25 cellular contexts compared by ENCODE assay signal in the genomic region with DNA sequence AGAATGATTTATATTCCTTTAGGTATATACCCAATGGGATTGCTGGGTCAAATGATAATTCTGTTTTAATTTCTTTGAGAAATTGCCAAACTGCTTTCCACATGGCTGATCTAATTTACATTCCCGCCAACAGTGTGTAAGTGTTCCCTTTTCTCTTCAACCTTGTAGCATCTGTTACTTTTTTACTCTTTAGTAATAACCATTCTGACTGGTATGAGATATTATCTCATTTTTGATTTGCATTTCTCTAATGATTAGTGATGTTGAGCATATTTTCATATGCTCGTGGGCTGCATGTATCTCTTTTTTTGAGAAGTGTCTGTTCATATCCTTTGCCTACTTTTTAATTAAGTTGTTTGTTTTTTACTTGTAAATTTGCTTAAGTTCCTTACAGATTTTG.
DNase-seq lines count a peak whose midpoint lies in the region; ATAC-seq and TF ChIP-seq lines count a peak whose summit lies in the region.
"Had no signal": no experiment of that assay in that cellular context is flagged by ENCODE, and none has a peak within 500 bp of the region (broad histone marks: within the 10 kb centered on the region; RNA-seq: fewer than 3 reads in every experiment).

No MANE protein-coding gene starts in this region.

- H3K27ac Mint-ChIP-seq in CD4-positive, alpha-beta T cell, result no peak overlapping the region
- H3K27ac Mint-ChIP-seq in activated T-helper 17 cell treated with anti-CD3 and anti-CD28 coated beads, Interleukin-2, amount 50 U/mL, for 72 hours, result no peak overlapping the region
- H3K27ac Mint-ChIP-seq: CD14-positive monocyte; CD4-positive, alpha-beta memory T cell had no signal

- no peak overlapping the region for H3K4me3 ChIP-seq in SK-N-SH (ENCODE audit: low read depth in 2 of 2, low read length in 1 of 2)
- H3K4me3 ChIP-seq: A549; BLaER1 treated with 17β-estradiol and CSF1 and Interleukin-3, amounts not matched to agents 10 nM and 100 nM; GM12878; GM23248 had no signal

- 42% methylated on average over 2 of the region's 2 CpGs for WGBS in SK-N-SH (ENCODE audit: low lambda C conversion rate)

- TF ChIP-seq CTCF in SK-N-SH (IDR thresholded peaks at IDR 0.05), result no peak
- TF ChIP-seq CTCF in CD4-positive, alpha-beta T cell (IDR thresholded peaks at IDR 0.05), result no peak

- POLR2A ChIA-PET in SK-N-SH (lab: Yijun Ruan, JAX), result no interaction called here
- POLR2A ChIA-PET in CD4-positive, alpha-beta T cell (lab: Charles Lee), result no interaction called here

- intact Hi-C loops in CD4-positive, alpha-beta T cell (cut with DNase I, micrococcal nuclease), result no loop called here

- peak; percentile 62 for DNase-seq in DMS 273 (lab: John Stamatoyannopoulos, UW; ENCODE audit: unreplicated experiment)
- DNase-seq in NCI-H446 treated with DMSO at 0.1 percent for 48 hours (lab: John Stamatoyannopoulos, UW), result peak; percentile 30
- DNase-seq in NCI-H526 (lab: John Stamatoyannopoulos, UW), result peak; percentile 18 to 22
- DNase-seq in SK-N-SH, result no peak
- no peak for DNase-seq in left lobe of liver (ENCODE audit: low spot score)
- no peak for DNase-seq in pons (ENCODE audit: low spot score)
- DNase-seq in CD4-positive, alpha-beta T cell, result no peak
- DNase-seq: 8988T; ACHN; AML-193; BE2C; Calu3; CD4-positive, alpha-beta memory T cell; COR-L47; DMS79; EL; GDM1; GM23248; H7; HCEC 1CT had no signal

- H4K20me1 ChIP-seq in SK-N-SH (ENCODE audit: insufficient read depth), result no peaks in the 10 kb centered on the region
- H4K20me1 ChIP-seq: BLaER1 treated with 17β-estradiol and CSF1 and Interleukin-3, amounts not matched to agents 10 nM and 100 nM had no signal

- peaks cover 0 to 6% of the 10 kb centered on the region in 2 experiments; a peak in 2 of 4 replicates for H3K4me1 ChIP-seq in SK-N-SH (ENCODE audit: control insufficient read depth in 1 of 2, insufficient read depth in 2 of 2, low read depth in 1 of 2, low read length in 1 of 2)

- H3K27ac ChIP-seq in SK-N-SH (ENCODE audit: low read depth in 2 of 2, low read length in 1 of 2), result no peak overlapping the region
- H3K27ac ChIP-seq in CD4-positive, alpha-beta T cell (ENCODE audit: low read depth, low read length), result no peak overlapping the region
- H3K27ac ChIP-seq: A549; BLaER1 treated with 17β-estradiol and CSF1 and Interleukin-3, amounts not matched to agents 10 nM and 100 nM; GM23248 had no signal

- H3K27me3 Mint-ChIP-seq in CD4-positive, alpha-beta T cell, result no peaks in the 10 kb centered on the region
- H3K27me3 Mint-ChIP-seq in activated T-helper 17 cell treated with anti-CD3 and anti-CD28 coated beads, Interleukin-2, amount 50 U/mL, for 72 hours, result no peaks in the 10 kb centered on the region
- H3K27me3 Mint-ChIP-seq: CD4-positive, alpha-beta memory T cell had no signal

- no peaks in the 10 kb centered on the region for H3K36me3 ChIP-seq in SK-N-SH (replicated peaks in 1 of 2; ENCODE audit: control insufficient read depth in 1 of 2, insufficient read depth in 2 of 2, low read length in 1 of 2)
- H3K36me3 ChIP-seq: BE2C; BLaER1 treated with 17β-estradiol and CSF1 and Interleukin-3, amounts not matched to agents 10 nM and 100 nM had no signal

- ATAC-seq in left lobe of liver, result no peak
- ATAC-seq in CD4-positive, alpha-beta T cell (ENCODE audit: poor library complexity), result no peak
- ATAC-seq in activated T-helper 17 cell treated with anti-CD3 and anti-CD28 coated beads, Interleukin-2, amount 50 U/mL, for 72 hours (replicated peaks), result no peak
- ATAC-seq: A549, GM12878 had no signal

- no peaks in the 10 kb centered on the region for H3K36me3 Mint-ChIP-seq in CD4-positive, alpha-beta T cell (ENCODE audit: low read depth)
- no peaks in the 10 kb centered on the region for H3K36me3 Mint-ChIP-seq in activated T-helper 17 cell treated with anti-CD3 and anti-CD28 coated beads, Interleukin-2, amount 50 U/mL, for 72 hours (ENCODE audit: low read depth)
- H3K36me3 Mint-ChIP-seq: CD14-positive monocyte; CD4-positive, alpha-beta memory T cell had no signal

- H3F3A ChIP-seq in SK-N-SH (replicated peaks; ENCODE audit: insufficient read depth), result peaks cover 4% of the 10 kb centered on the region

- TF ChIP-seq EP300 in SK-N-SH (IDR thresholded peaks at IDR 0.05; ENCODE audit: borderline replicate concordance in 1 of 2, low read depth in 1 of 2, low read length in 1 of 2), result peak; percentile 37 to 51; a peak in 2 of 4 replicates

- H3K4me2 ChIP-seq in SK-N-SH, result no peak overlapping the region
- H3K4me2 ChIP-seq: A549; BLaER1 treated with 17β-estradiol and CSF1 and Interleukin-3, amounts not matched to agents 10 nM and 100 nM had no signal

- H3K9me2 ChIP-seq in SK-N-SH, result no peaks in the 10 kb centered on the region

- H3K4me1 Mint-ChIP-seq in CD4-positive, alpha-beta T cell (ENCODE audit: low read depth), result no peaks in the 10 kb centered on the region
- no peaks in the 10 kb centered on the region for H3K4me1 Mint-ChIP-seq in activated T-helper 17 cell treated with anti-CD3 and anti-CD28 coated beads, Interleukin-2, amount 50 U/mL, for 72 hours
- H3K4me1 Mint-ChIP-seq: CD14-positive monocyte; CD4-positive, alpha-beta memory T cell had no signal

- no peaks in the 10 kb centered on the region for H3K27me3 ChIP-seq in SK-N-SH (ENCODE audit: insufficient read depth)
- no peaks in the 10 kb centered on the region for H3K27me3 ChIP-seq in CD4-positive, alpha-beta T cell (ENCODE audit: control insufficient read depth, insufficient read depth, low read length)
- H3K27me3 ChIP-seq: BE2C; BLaER1 treated with 17β-estradiol and CSF1 and Interleukin-3, amounts not matched to agents 10 nM and 100 nM had no signal

- H3K9ac ChIP-seq in SK-N-SH, result no peak overlapping the region
- H3K9ac ChIP-seq: BLaER1 treated with 17β-estradiol and CSF1 and Interleukin-3, amounts not matched to agents 10 nM and 100 nM; GM23248 had no signal

- CTCF ChIA-PET in SK-N-SH (lab: Yijun Ruan, JAX), result interaction anchor here (1.7 kb wide), 1 partner anchor 22 kb away, joined by 4 read pairs; no protein-coding TSS in a partner anchor
- CTCF ChIA-PET in CD4-positive, alpha-beta T cell (lab: Charles Lee), result no interaction called here

- peaks cover 9% of the 10 kb centered on the region for H3K9me3 Mint-ChIP-seq in CD4-positive, alpha-beta T cell
- H3K9me3 Mint-ChIP-seq in activated T-helper 17 cell treated with anti-CD3 and anti-CD28 coated beads, Interleukin-2, amount 50 U/mL, for 72 hours, result peaks cover 7% of the 10 kb centered on the region

- H3K4me3 Mint-ChIP-seq in CD4-positive, alpha-beta T cell, result no peak overlapping the region
- no peak overlapping the region for H3K4me3 Mint-ChIP-seq in activated T-helper 17 cell treated with anti-CD3 and anti-CD28 coated beads, Interleukin-2, amount 50 U/mL, for 72 hours
- H3K4me3 Mint-ChIP-seq: CD14-positive monocyte; CD4-positive, alpha-beta memory T cell had no signal

- H3K79me2 ChIP-seq in SK-N-SH (ENCODE audit: insufficient read depth), result no peaks in the 10 kb centered on the region

- H2AFZ ChIP-seq in SK-N-SH (ENCODE audit: low read depth), result no peak overlapping the region
- H2AFZ ChIP-seq: GM23248 had no signal

- no peaks in the 10 kb centered on the region for H3K9me3 ChIP-seq in SK-N-SH
- no peaks in the 10 kb centered on the region for H3K9me3 ChIP-seq in CD4-positive, alpha-beta T cell (ENCODE audit: control insufficient read depth, low read length)
- H3K9me3 ChIP-seq: BE2C had no signal

- TF ChIP-seq RAD21 in SK-N-SH (IDR thresholded peaks at IDR 0.05; ENCODE audit: low read length), result no peak

TF ChIP-seq in SK-N-SH, 30 proteins besides CTCF, POLR2A, EP300 and RAD21:
- TF ChIP-seq MXI1 (IDR thresholded peaks at IDR 0.05; ENCODE audit: low read depth, low read length) (no peak), JUND (IDR thresholded peaks at IDR 0.05) (peak; percentile 24; the same call in 1 of the 2 replicates), TCF12 (IDR thresholded peaks at IDR 0.05) (peak; percentile 84)
- TF ChIP-seq, protein P1, sequence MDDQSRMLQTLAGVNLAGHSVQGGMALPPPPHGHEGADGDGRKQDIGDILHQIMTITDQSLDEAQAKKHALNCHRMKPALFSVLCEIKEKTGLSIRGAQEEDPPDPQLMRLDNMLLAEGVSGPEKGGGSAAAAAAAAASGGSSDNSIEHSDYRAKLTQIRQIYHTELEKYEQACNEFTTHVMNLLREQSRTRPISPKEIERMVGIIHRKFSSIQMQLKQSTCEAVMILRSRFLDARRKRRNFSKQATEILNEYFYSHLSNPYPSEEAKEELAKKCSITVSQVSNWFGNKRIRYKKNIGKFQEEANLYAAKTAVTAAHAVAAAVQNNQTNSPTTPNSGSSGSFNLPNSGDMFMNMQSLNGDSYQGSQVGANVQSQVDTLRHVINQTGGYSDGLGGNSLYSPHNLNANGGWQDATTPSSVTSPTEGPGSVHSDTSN (IDR thresholded peaks at IDR 0.05), result peak; percentile 74

Comparison
In these comparisons a context has a peak if more than half of its experiments do, and no peak if none do; other contexts are left out.
1. DNase-seq: peak in DMS 273 (single experiment), NCI-H446 treated with DMSO at 0.1 percent for 48 hours (single experiment) and NCI-H526 (2 of 2); none in SK-N-SH (single experiment), left lobe of liver (single experiment), pons (single experiment) and CD4-positive, alpha-beta T cell (0 of 10).